11 cellular contexts compared by ENCODE assay signal in genomic region chrX:69424161-69424560, GRCh38.
DNase-seq lines count a peak whose midpoint lies in the region; ATAC-seq, FAIRE-seq and TF ChIP-seq lines count a peak whose summit lies in the region.
"Had no signal": no experiment of that assay in that cellular context is flagged by ENCODE, and none has a peak within 500 bp of the region (broad histone marks: within the 10 kb centered on the region; RNA-seq: fewer than 3 reads in every experiment).

No MANE protein-coding gene starts in this region.

- DNase-seq in AG20443 (ENCODE audit: low spot score) (peak; percentile 6), SW480 (ENCODE audit: low spot score) (peak; percentile 39), iPS-NIHi7 (ENCODE audit: extremely low spot score) (peak; percentile 9), GM19240 (ENCODE audit: insufficient read length, low spot score) (no peak), GM19239 (ENCODE audit: insufficient read length, low spot score) (no peak)
- DNase-seq: activated CD4-positive, alpha-beta T cell treated with anti-CD3 and anti-CD28 coated beads, Interleukin-2, amount 10 ng/mL, durations not matched to agents 7 days and 5 days; NCI-H2081 treated with DMSO at 0.1 percent for 48 hours had no signal

- H3K4me3 ChIP-seq in HEK293 (ENCODE audit: low read depth, low read length) (no peak overlapping the region), gastroesophageal sphincter (no peak overlapping the region)

- FAIRE-seq in GM19239 (lab: Jason Lieb, UNC): no peak

- ATAC-seq in gastroesophageal sphincter: no peak
- ATAC-seq in HG03097 (IDR thresholded peaks at IDR 0.05; ENCODE audit: low FRiP score, unreplicated experiment): no peak

- H3K36me3 ChIP-seq in HEK293 (ENCODE audit: control insufficient read depth in 2 of 2, insufficient read depth in 1 of 2, low read length in 2 of 2) (no peaks in the 10 kb centered on the region), gastroesophageal sphincter (no peaks in the 10 kb centered on the region)
- H3K36me3 ChIP-seq: neutrophil had no signal

- H3K27me3 ChIP-seq in gastroesophageal sphincter: no peaks in the 10 kb centered on the region
- H3K27me3 ChIP-seq: neutrophil had no signal

- no peak for TF ChIP-seq EP300 in gastroesophageal sphincter (IDR thresholded peaks at IDR 0.05)

- no peak for TF ChIP-seq POLR2A in gastroesophageal sphincter (IDR thresholded peaks at IDR 0.05)

- H3K27ac ChIP-seq in HEK293 (ENCODE audit: extremely low read depth, low read depth, low read length): no peak overlapping the region
- H3K27ac ChIP-seq in gastroesophageal sphincter: no peak overlapping the region
- H3K27ac ChIP-seq: neutrophil had no signal

- TF ChIP-seq CTCF in HEK293 (tag by site-specific recombination; IDR thresholded peaks at IDR 0.05): no peak
- TF ChIP-seq CTCF in gastroesophageal sphincter (IDR thresholded peaks at IDR 0.05): no peak

- CTCF ChIA-PET in HEK293 (lab: Yijun Ruan, JAX): interaction anchor here (0.6 to 2.8 kb wide), 32 partner anchors 8 to 1574 kb away, joined by 3 to 22 read pairs (median 4); no protein-coding TSS in a partner anchor

- H3K4me1 ChIP-seq in HEK293 (ENCODE audit: control insufficient read depth, insufficient read depth, low read length): no peaks in the 10 kb centered on the region
- H3K4me1 ChIP-seq in gastroesophageal sphincter: no peaks in the 10 kb centered on the region

- POLR2A ChIA-PET in HEK293 (lab: Yijun Ruan, JAX): no interaction called here

- H3K9me3 ChIP-seq in HEK293 (ENCODE audit: control insufficient read depth, insufficient read depth, low read depth, low read length) (no peaks in the 10 kb centered on the region), gastroesophageal sphincter (no peaks in the 10 kb centered on the region)
- H3K9me3 ChIP-seq: neutrophil had no signal

TF ChIP-seq in HEK293, 187 proteins besides CTCF, POLR2A, EP300 and RAD21:
- TF ChIP-seq ELK4 (IDR thresholded peaks at IDR 0.05; ENCODE audit: borderline replicate concordance, low read depth, low read length): no peak
- no peak for TF ChIP-seq ZNF394 (tag by site-specific recombination; IDR thresholded peaks at IDR 0.05; ENCODE audit: borderline replicate concordance)
- 0 out of 2 replicates have a peak, but pooled peaks have one; percentile 24 for TF ChIP-seq ZNF2 (tag by site-specific recombination; IDR thresholded peaks at IDR 0.05)
- TF ChIP-seq ZNF654 (tag by site-specific recombination; IDR thresholded peaks at IDR 0.05; ENCODE audit: low read depth): peak; percentile 40
- TF ChIP-seq ZNF843 (tag by site-specific recombination; IDR thresholded peaks at IDR 0.05): no peak
TF ChIP-seq in HEK293: peak in this region for 2.

Comparison
In these comparisons a context has a peak if more than half of its experiments do, and no peak if none do; other contexts are left out.
1. DNase-seq: peak in AG20443 (single experiment), SW480 (single experiment) and iPS-NIHi7 (single experiment); none in GM19240 (single experiment) and GM19239 (single experiment).